Comparison of ENCODE assay signal across 31 cellular contexts in genomic region chr20:796916-797315, GRCh38. TPM values are rescaled to one million over a fixed set of nuclear protein-coding genes. Genes with fewer than 3 reads are reported as not detected.
"Had no signal": no experiment of that assay in that cellular context is flagged by ENCODE, and none has a peak within 500 bp of the region (broad histone marks: within the 10 kb centered on the region; RNA-seq: fewer than 3 reads in every experiment).

No MANE protein-coding gene starts in this region.

- H3K27me3 ChIP-seq: right atrium auricular region, right lobe of liver, testis, thyroid gland, upper lobe of right lung, uterus had no signal

- H3K27ac Mint-ChIP-seq: naive thymus-derived CD8-positive, alpha-beta T cell; nephron; stimulated activated naive B cell treated with anti-CD40 and anti-IgM and Interleukin-4, amounts not matched to agents 10 μg/mL and 1 μg/mL and 100 μg/mL, for 72 hours had no signal

- H3K36me3 ChIP-seq: heart right ventricle, left lung, right atrium auricular region, right lobe of liver, stomach, thyroid gland, upper lobe of right lung, uterus had no signal

- H3K9me3 ChIP-seq: right lobe of liver, testis, thyroid gland, upper lobe of right lung, uterus had no signal

- H3K27ac ChIP-seq: heart right ventricle, left lung, parathyroid adenoma, right atrium auricular region, right lobe of liver, stomach, testis, thyroid gland, upper lobe of right lung, uterus had no signal

- H3K4me3 Mint-ChIP-seq: naive thymus-derived CD8-positive, alpha-beta T cell; nephron; neural crest cell; stimulated activated naive B cell treated with anti-CD40 and anti-IgM and Interleukin-4, amounts not matched to agents 10 μg/mL and 1 μg/mL and 100 μg/mL, for 72 hours had no signal

- DNase-seq: heart right ventricle; hippocampal formation; kidney glomerular epithelial cell; left cardiac atrium; left lung; mesendoderm; midbrain; naive thymus-derived CD8-positive, alpha-beta T cell; nucleus accumbens; right lobe of liver; stimulated activated CD4-positive, alpha-beta T cell treated with anti-CD3 and anti-CD28 coated beads, Interleukin-12 subunit alpha, Interleukin-12 subunit beta, amount 100 ng/mL, for 4 hours; stimulated activated CD4-positive, alpha-beta T cell treated with anti-CD3 and anti-CD28 coated beads, Interleukin-15, amount 100 ng/mL, for 24 hours; stimulated activated CD4-positive, alpha-beta T cell treated with anti-CD3 and anti-CD28 coated beads, Interleukin-2, amount 100 ng/mL, for 24 hours; stimulated activated CD4-positive, alpha-beta T cell treated with anti-CD3 and anti-CD28 coated beads, Interleukin-4, amount 100 ng/mL, for 1 hour; stimulated activated naive B cell treated with anti-CD40 and anti-IgM and Interleukin-4, amounts not matched to agents 10 μg/mL and 1 μg/mL and 100 μg/mL, for 72 hours; stimulated activated naive CD8-positive, alpha-beta T cell treated with anti-CD3 and anti-CD28 coated beads, Interleukin-15, Interleukin-2, amounts not matched to agents 100 U/mL and 50 U/mL, for 24 hours; stomach; testis; thyroid gland; trophoblast cell; upper lobe of right lung; uterus had no signal

- H3K4me3 ChIP-seq: heart right ventricle, left lung, lung, right atrium auricular region, right lobe of liver, stomach, testis, thyroid gland, upper lobe of right lung, uterus had no signal

- H3K4me1 Mint-ChIP-seq: naive thymus-derived CD8-positive, alpha-beta T cell; nephron; stimulated activated naive B cell treated with anti-CD40 and anti-IgM and Interleukin-4, amounts not matched to agents 10 μg/mL and 1 μg/mL and 100 μg/mL, for 72 hours had no signal

- ATAC-seq: heart right ventricle; left cardiac atrium; left lung; naive thymus-derived CD8-positive, alpha-beta T cell; right lobe of liver; stimulated activated naive B cell treated with anti-CD40 and anti-IgM and Interleukin-4, amounts not matched to agents 10 μg/mL and 1 μg/mL and 100 μg/mL, for 72 hours; stimulated activated naive CD8-positive, alpha-beta T cell treated with anti-CD3 and anti-CD28 coated beads, Interleukin-15, Interleukin-2, amounts not matched to agents 100 U/mL and 50 U/mL, for 24 hours; upper lobe of right lung had no signal

- FAIRE-seq: keratinocyte had no signal

- H3K4me1 ChIP-seq: heart right ventricle, left lung, parathyroid adenoma, right atrium auricular region, right lobe of liver, stomach, testis, thyroid gland, upper lobe of right lung, uterus had no signal

RNA-seq across cellular contexts. Expression of gene SLC52A3, which starts 28.6 kb away (rescaled TPM):
- total RNA-seq: neural crest cell, osteoblast, pulmonary artery endothelial cell, skeletal muscle tissue had no signal
